ENCODE assay signal across 16 cellular contexts in the genomic region with DNA sequence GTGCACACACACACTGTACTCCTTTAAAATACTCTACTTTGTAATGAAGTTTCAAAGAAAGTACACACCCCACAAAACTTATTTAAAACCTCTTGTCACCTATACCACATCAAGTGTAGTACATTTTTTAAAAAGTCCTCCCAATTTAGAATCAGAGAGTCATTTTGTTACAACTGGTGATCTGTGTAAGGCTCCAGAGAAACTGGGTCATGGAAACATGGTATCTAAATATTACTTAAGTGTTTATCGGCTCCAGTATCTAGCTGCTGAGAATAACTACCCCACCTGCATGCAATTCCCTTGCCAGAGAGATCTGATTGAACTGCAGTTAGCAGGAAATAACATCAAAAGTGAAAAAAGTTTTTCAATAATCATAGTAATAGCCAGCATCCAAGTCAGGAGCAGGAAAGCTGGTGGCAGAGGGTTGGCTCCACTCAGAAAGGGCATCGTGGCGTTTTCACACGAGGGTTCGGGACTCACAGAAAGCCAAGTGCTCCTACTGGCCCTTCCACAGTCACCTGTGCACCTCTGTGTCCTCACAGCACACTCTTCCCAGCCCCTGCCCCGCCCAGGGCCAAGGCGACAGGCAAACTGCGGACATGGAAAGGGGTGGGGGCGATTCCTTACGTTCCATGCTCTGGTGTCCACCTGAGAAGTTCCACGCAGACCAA. TPM values are rescaled to one million over a fixed set of nuclear protein-coding genes. Genes with fewer than 3 reads are reported as not detected.
DNase-seq lines count a peak whose midpoint lies in the region; ATAC-seq, FAIRE-seq and TF ChIP-seq lines count a peak whose summit lies in the region.
"Had no signal": no experiment of that assay in that cellular context is flagged by ENCODE, and none has a peak within 500 bp of the region (broad histone marks: within the 10 kb centered on the region; RNA-seq: fewer than 3 reads in every experiment).

No MANE protein-coding gene starts in this region.

- H3K4me1 Mint-ChIP-seq in T-helper 1 cell treated with Interleukin-12 subunit alpha and Interleukin-12 subunit beta and Interleukin-4 antibody, amounts not matched to agents 30 μg/mL and 1 μg/mL, for 36 hours (ENCODE audit: low read depth), result peaks cover 67% of the 10 kb centered on the region
- peaks cover 26% of the 10 kb centered on the region for H3K4me1 Mint-ChIP-seq in chondrocyte (ENCODE audit: low read depth)

- no peak for ATAC-seq in GM21360 (IDR thresholded peaks at IDR 0.05; ENCODE audit: unreplicated experiment)
- ATAC-seq: HepG2 had no signal

- FAIRE-seq in GM19239 (lab: Jason Lieb, UNC), result peak; percentile 23
- FAIRE-seq: endothelial cell of umbilical vein, HepG2 had no signal

- WGBS in sigmoid colon, 2 donors, result 39 to 75% methylated on average over 11 of the region's 11 CpGs
- 86% methylated on average over 11 of the region's 11 CpGs for WGBS in ovary, 3 donors

- H3K27ac Mint-ChIP-seq in T-helper 1 cell treated with Interleukin-12 subunit alpha and Interleukin-12 subunit beta and Interleukin-4 antibody, amounts not matched to agents 30 μg/mL and 1 μg/mL, for 36 hours, result peak overlapping the region; percentile 21
- no peak overlapping the region for H3K27ac Mint-ChIP-seq in chondrocyte (ENCODE audit: unreplicated experiment)

- H3K27me3 ChIP-seq in sigmoid colon (no peaks in the 10 kb centered on the region), ovary (no peaks in the 10 kb centered on the region)

- H3K9me3 Mint-ChIP-seq in T-helper 1 cell treated with Interleukin-12 subunit alpha and Interleukin-12 subunit beta and Interleukin-4 antibody, amounts not matched to agents 30 μg/mL and 1 μg/mL, for 36 hours, result no peaks in the 10 kb centered on the region
- no peaks in the 10 kb centered on the region for H3K9me3 Mint-ChIP-seq in chondrocyte (ENCODE audit: low read depth)

- TF ChIP-seq EP300 in sigmoid colon (IDR thresholded peaks at IDR 0.05) (no peak), ovary (IDR thresholded peaks at IDR 0.05) (no peak)

- H3K4me3 ChIP-seq in sigmoid colon (no peak overlapping the region), ovary (no peak overlapping the region)

- peaks cover 21% of the 10 kb centered on the region for H3K36me3 Mint-ChIP-seq in T-helper 1 cell treated with Interleukin-12 subunit alpha and Interleukin-12 subunit beta and Interleukin-4 antibody, amounts not matched to agents 30 μg/mL and 1 μg/mL, for 36 hours (ENCODE audit: low read depth)
- no peaks in the 10 kb centered on the region for H3K36me3 Mint-ChIP-seq in chondrocyte (ENCODE audit: low read depth)

- intact Hi-C loops in sigmoid colon (cut with DNase I), result no loop called here
- intact Hi-C loops in ovary (cut with DNase I), result no loop called here

- TF ChIP-seq CTCF in chondrocyte (IDR thresholded peaks at IDR 0.05) (no peak), sigmoid colon (IDR thresholded peaks at IDR 0.05) (no peak), ovary (IDR thresholded peaks at IDR 0.05) (no peak)

- TF ChIP-seq POLR2A in sigmoid colon (IDR thresholded peaks at IDR 0.05) (no peak), ovary (IDR thresholded peaks at IDR 0.05) (no peak)

- peak overlapping the region; percentile 0 to 97 (median 89) for H3K27ac ChIP-seq in sigmoid colon
- H3K27ac ChIP-seq in ovary, result no peak overlapping the region
- H3K27ac ChIP-seq: C4-2B had no signal

- DNase-seq in T-helper 1 cell, result no peak
- DNase-seq in GM19239 (ENCODE audit: insufficient read length, low spot score), result no peak
- peak; percentile 75 for DNase-seq in chondrocyte (ENCODE audit: low spot score)
- peak; percentile 56 for DNase-seq in sigmoid colon
- DNase-seq in ovary, result no peak
- DNase-seq in NCI-H1092 treated with DMSO at 0.1 percent for 48 hours (lab: John Stamatoyannopoulos, UW), result no peak
- DNase-seq: 8988T; activated CD4-positive, alpha-beta T cell treated with anti-CD3 and anti-CD28 coated beads for 48 hours; cerebellar nuclear complex; HCEC 1CT; substantia nigra had no signal

- H3K36me3 ChIP-seq in sigmoid colon (no peaks in the 10 kb centered on the region), ovary (no peaks in the 10 kb centered on the region)

- H3K4me3 Mint-ChIP-seq in T-helper 1 cell treated with Interleukin-12 subunit alpha and Interleukin-12 subunit beta and Interleukin-4 antibody, amounts not matched to agents 30 μg/mL and 1 μg/mL, for 36 hours, result peak overlapping the region; percentile 13
- no peak overlapping the region for H3K4me3 Mint-ChIP-seq in chondrocyte (ENCODE audit: unreplicated experiment)

- H3K27me3 Mint-ChIP-seq in T-helper 1 cell treated with Interleukin-12 subunit alpha and Interleukin-12 subunit beta and Interleukin-4 antibody, amounts not matched to agents 30 μg/mL and 1 μg/mL, for 36 hours (ENCODE audit: low read depth), result no peaks in the 10 kb centered on the region
- no peaks in the 10 kb centered on the region for H3K27me3 Mint-ChIP-seq in chondrocyte (ENCODE audit: low read depth)

- H3K4me1 ChIP-seq in sigmoid colon, result peaks cover 0 to 97% (median 94%) of the 10 kb centered on the region in 4 donors
- peaks cover 3% of the 10 kb centered on the region for H3K4me1 ChIP-seq in ovary (ENCODE audit: insufficient read depth)

- no peaks in the 10 kb centered on the region for H3K9me3 ChIP-seq in sigmoid colon
- no peaks in the 10 kb centered on the region for H3K9me3 ChIP-seq in ovary

RNA-seq across cellular contexts. Expression of gene RGS10, which starts 6.5 kb away (rescaled TPM):
- total RNA-seq in chondrocyte, result 17.8 to 19.7 TPM (median 19.0 TPM) in 3 replicates
- 100 to 1,000 TPM; 125 to 192 (median 167) TPM for total RNA-seq in sigmoid colon
- polyA plus RNA-seq in sigmoid colon, result 100 to 1,000 TPM in 1 of 3 donors, 10 to 100 TPM in 2; 54.1 to 106 (median 64.3) TPM
- total RNA-seq in ovary, result 10 to 100 TPM in 6 of 7 donors, 1 to 10 TPM in 1; 7.6 to 44.5 (median 15.4) TPM
- polyA plus RNA-seq in ovary, result 10 to 100 TPM; 57.3 to 63.3 TPM

Comparison
In these comparisons a context has a peak if more than half of its experiments do, and no peak if none do; other contexts are left out.
1. DNase-seq: peak in chondrocyte (single experiment) and sigmoid colon (single experiment); none in T-helper 1 cell (0 of 5), GM19239 (single experiment), ovary (0 of 5) and NCI-H1092 treated with DMSO at 0.1 percent for 48 hours (single experiment).
2. H3K27ac ChIP-seq: peak in sigmoid colon (4 of 4); none in ovary (0 of 2).